ENCODE assay signal across 9 cellular contexts in genomic region chr9:113591899-113592625, GRCh38.
DNase-seq lines count a peak whose midpoint lies in the region; ATAC-seq, FAIRE-seq and TF ChIP-seq lines count a peak whose summit lies in the region.
"Had no signal": no experiment of that assay in that cellular context is flagged by ENCODE, and none has a peak within 500 bp of the region (broad histone marks: within the 10 kb centered on the region; RNA-seq: fewer than 3 reads in every experiment).

No MANE protein-coding gene starts in this region.

- H3K4me1 Mint-ChIP-seq in activated CD8-positive, alpha-beta T cell treated with anti-CD3 and anti-CD28 coated beads for 36 hours (ENCODE audit: low read depth), result peaks cover 35% of the 10 kb centered on the region
- H3K4me1 Mint-ChIP-seq in activated CD8-positive, alpha-beta T cell treated with anti-CD3 and anti-CD28 coated beads, Interleukin-2, amount 10 ng/mL, durations not matched to agents 7 days and 5 days (ENCODE audit: low read depth), result peaks cover 48% of the 10 kb centered on the region

- CTCF ChIA-PET in activated CD8-positive, alpha-beta T cell treated with anti-CD3 and anti-CD28 coated beads for 36 hours (lab: Charles Lee), result interaction anchor here (0.6 to 27.7 kb wide), 37 partner anchors 10 to 318 kb away, joined by 3 to 621 read pairs (median 4); partner anchors contain the start of gene ALAD
- CTCF ChIA-PET in activated CD8-positive, alpha-beta T cell treated with anti-CD3 and anti-CD28 coated beads, Interleukin-2, amount 10 ng/mL, durations not matched to agents 7 days and 5 days (lab: Charles Lee), result interaction anchor here (0.6 to 5.7 kb wide), 27 partner anchors 10 to 317 kb away, joined by 3 to 116 read pairs (median 4); partner anchors contain the start of genes C9orf43, CDC26, POLE3 and PRPF4

- DNase-seq in activated CD8-positive, alpha-beta T cell treated with anti-CD3 and anti-CD28 coated beads for 36 hours, result no peak
- no peak for DNase-seq in activated CD8-positive, alpha-beta T cell treated with anti-CD3 and anti-CD28 coated beads, Interleukin-2, amount 10 ng/mL, durations not matched to agents 7 days and 5 days
- DNase-seq in epithelial cell of prostate (ENCODE audit: low read depth, low spot score), result no peak
- DNase-seq in OCI-M1 (lab: John Stamatoyannopoulos, UW), result no peak
- DNase-seq in HTR-8/SVneo (ENCODE audit: insufficient read length, low spot score), result no peak

- TF ChIP-seq CTCF in activated CD8-positive, alpha-beta T cell treated with anti-CD3 and anti-CD28 coated beads for 36 hours (IDR thresholded peaks at IDR 0.05), result peak; percentile 50

- no peak overlapping the region for H3K4me3 ChIP-seq in subcutaneous abdominal adipose tissue (ENCODE audit: low read depth in 1 of 5, low read length in 5 of 5)

- intact Hi-C loops in activated CD8-positive, alpha-beta T cell treated with anti-CD3 and anti-CD28 coated beads for 36 hours (cut with micrococcal nuclease), result loop anchor here (2.0 kb wide), 1 partner anchor 63 kb away; no protein-coding TSS in a partner anchor

- H3K27me3 ChIP-seq in subcutaneous abdominal adipose tissue (ENCODE audit: control insufficient read depth in 5 of 5, insufficient read depth in 4 of 5, low read length in 5 of 5), result peaks cover 0 to 3% (median 0%) of the 10 kb centered on the region in 5 donors

- POLR2A ChIA-PET in activated CD8-positive, alpha-beta T cell treated with anti-CD3 and anti-CD28 coated beads for 36 hours (lab: Charles Lee), result interaction anchor here (0.9 to 2.2 kb wide), 4 partner anchors 9 to 64 kb away, joined by 3 to 9 read pairs (median 4); no protein-coding TSS in a partner anchor
- POLR2A ChIA-PET in activated CD8-positive, alpha-beta T cell treated with anti-CD3 and anti-CD28 coated beads, Interleukin-2, amount 10 ng/mL, durations not matched to agents 7 days and 5 days (lab: Charles Lee), result interaction anchor here (0.8 to 0.9 kb wide), 2 partner anchors 55 to 75 kb away, joined by 3 read pairs; no protein-coding TSS in a partner anchor

- H3K27ac ChIP-seq in epithelial cell of prostate (peak overlapping the region; percentile 58), subcutaneous abdominal adipose tissue (ENCODE audit: low read depth, low read length) (peak overlapping the region; percentile 95)

- H3K36me3 ChIP-seq in subcutaneous abdominal adipose tissue (ENCODE audit: control insufficient read depth in 5 of 5, insufficient read depth in 5 of 5, low read length in 5 of 5), result peaks cover 0 to 21% (median 17%) of the 10 kb centered on the region in 5 donors

- H3K4me3 Mint-ChIP-seq in activated CD8-positive, alpha-beta T cell treated with anti-CD3 and anti-CD28 coated beads for 36 hours, result no peak overlapping the region
- no peak overlapping the region for H3K4me3 Mint-ChIP-seq in activated CD8-positive, alpha-beta T cell treated with anti-CD3 and anti-CD28 coated beads, Interleukin-2, amount 10 ng/mL, durations not matched to agents 7 days and 5 days
- H3K4me3 Mint-ChIP-seq: dendritic cell treated with granulocyte-macrophage colony-stimulating factor and Interleukin-4, amounts not matched to agents 40 ng/mL and 50 ng/mL, for 4 days had no signal

- no peaks in the 10 kb centered on the region for H3K27me3 Mint-ChIP-seq in activated CD8-positive, alpha-beta T cell treated with anti-CD3 and anti-CD28 coated beads for 36 hours
- no peaks in the 10 kb centered on the region for H3K27me3 Mint-ChIP-seq in activated CD8-positive, alpha-beta T cell treated with anti-CD3 and anti-CD28 coated beads, Interleukin-2, amount 10 ng/mL, durations not matched to agents 7 days and 5 days (ENCODE audit: low read depth)
- H3K27me3 Mint-ChIP-seq: dendritic cell treated with granulocyte-macrophage colony-stimulating factor and Interleukin-4, amounts not matched to agents 40 ng/mL and 50 ng/mL, for 4 days had no signal

- H3K9me3 ChIP-seq in subcutaneous abdominal adipose tissue (ENCODE audit: control insufficient read depth in 5 of 5, low read length in 5 of 5), result no peaks in the 10 kb centered on the region

- no peak overlapping the region for H3K9ac ChIP-seq in subcutaneous abdominal adipose tissue (ENCODE audit: low read length in 5 of 5)

- peaks cover 27% of the 10 kb centered on the region for H3K36me3 Mint-ChIP-seq in activated CD8-positive, alpha-beta T cell treated with anti-CD3 and anti-CD28 coated beads for 36 hours (ENCODE audit: low read depth)
- peaks cover 46% of the 10 kb centered on the region for H3K36me3 Mint-ChIP-seq in activated CD8-positive, alpha-beta T cell treated with anti-CD3 and anti-CD28 coated beads, Interleukin-2, amount 10 ng/mL, durations not matched to agents 7 days and 5 days (ENCODE audit: low read depth)

- H3K9me3 Mint-ChIP-seq in activated CD8-positive, alpha-beta T cell treated with anti-CD3 and anti-CD28 coated beads for 36 hours, result no peaks in the 10 kb centered on the region
- no peaks in the 10 kb centered on the region for H3K9me3 Mint-ChIP-seq in activated CD8-positive, alpha-beta T cell treated with anti-CD3 and anti-CD28 coated beads, Interleukin-2, amount 10 ng/mL, durations not matched to agents 7 days and 5 days (ENCODE audit: insufficient read depth)
- H3K9me3 Mint-ChIP-seq: dendritic cell treated with granulocyte-macrophage colony-stimulating factor and Interleukin-4, amounts not matched to agents 40 ng/mL and 50 ng/mL, for 4 days had no signal

- FAIRE-seq in HTR-8/SVneo (lab: Jason Lieb, UNC), result no peak

- no peak for ATAC-seq in activated CD8-positive, alpha-beta T cell treated with anti-CD3 and anti-CD28 coated beads for 36 hours
- no peak for ATAC-seq in activated CD8-positive, alpha-beta T cell treated with anti-CD3 and anti-CD28 coated beads, Interleukin-2, amount 10 ng/mL, durations not matched to agents 7 days and 5 days
- ATAC-seq in HG03095 (IDR thresholded peaks at IDR 0.05; ENCODE audit: unreplicated experiment) (peak; percentile 3), HG03457 (IDR thresholded peaks at IDR 0.05; ENCODE audit: unreplicated experiment) (no peak)

- H3K27ac Mint-ChIP-seq in activated CD8-positive, alpha-beta T cell treated with anti-CD3 and anti-CD28 coated beads for 36 hours, result peak overlapping the region; percentile 77
- H3K27ac Mint-ChIP-seq in activated CD8-positive, alpha-beta T cell treated with anti-CD3 and anti-CD28 coated beads, Interleukin-2, amount 10 ng/mL, durations not matched to agents 7 days and 5 days, result no peak overlapping the region
- H3K27ac Mint-ChIP-seq: dendritic cell treated with granulocyte-macrophage colony-stimulating factor and Interleukin-4, amounts not matched to agents 40 ng/mL and 50 ng/mL, for 4 days had no signal

- H3K4me1 ChIP-seq in subcutaneous abdominal adipose tissue (ENCODE audit: control insufficient read depth in 5 of 5, insufficient read depth in 5 of 5, low read length in 5 of 5), result peaks cover 23 to 96% (median 76%) of the 10 kb centered on the region in 5 donors
